In genomic region chr10:92695679-92696605, GRCh38 we compare ENCODE assay signal across 13 cellular contexts. TPM values are rescaled to one million over a fixed set of nuclear protein-coding genes. Genes with fewer than 3 reads are reported as not detected.
A peak's percentile ranks its signal among the peaks of the same experiment; 100 is the strongest.
DNase-seq lines count a peak whose midpoint lies in the region; ATAC-seq and TF ChIP-seq lines count a peak whose summit lies in the region.
"Had no signal": no experiment of that assay in that cellular context is flagged by ENCODE, and none has a peak within 500 bp of the region (broad histone marks: within the 10 kb centered on the region; RNA-seq: fewer than 3 reads in every experiment).

No MANE protein-coding gene starts in this region.

- TF ChIP-seq POLR2A in body of pancreas (IDR thresholded peaks at IDR 0.05) (peak in 2 of 3 donors; percentile 16 to 28), tibial nerve (IDR thresholded peaks at IDR 0.05) (no peak)

- DNase-seq in HCEC 1CT, result peak; percentile 59
- peak; percentile 39 to 60 (median 50) for DNase-seq in body of pancreas
- DNase-seq in islet precursor cell, result peak; percentile 75
- no peak for DNase-seq in tibial nerve (ENCODE audit: low spot score in 2 of 2)
- DNase-seq in activated effector memory CD4-positive, alpha-beta T cell treated with anti-CD3 and anti-CD28 coated beads, Interleukin-2, amount 50 U/mL, for 16 hours, result no peak
- DNase-seq: activated naive CD4-positive, alpha-beta T cell treated with Interleukin-2 at 50 U/mL for 16 hours; head of caudate nucleus; NCI-H510A treated with DMSO at 0.1 percent for 48 hours; small intestine had no signal

- no peaks in the 10 kb centered on the region for H3K27me3 ChIP-seq in body of pancreas
- H3K27me3 ChIP-seq in tibial nerve, result peaks cover 0 to 96% of the 10 kb centered on the region in 2 donors

- TF ChIP-seq EP300 in tibial nerve (IDR thresholded peaks at IDR 0.05), result no peak

- peaks cover 14% of the 10 kb centered on the region for H3K36me3 Mint-ChIP-seq in stimulated activated memory B cell treated with anti-CD40 and anti-IgM and Interleukin-4, amounts not matched to agents 10 μg/mL and 1 μg/mL and 100 μg/mL, for 72 hours

- H3K27ac ChIP-seq in body of pancreas, result peak overlapping the region; percentile 45 to 92 (median 78)
- no peak overlapping the region for H3K27ac ChIP-seq in tibial nerve
- H3K27ac ChIP-seq: HL-60 had no signal

- ATAC-seq in body of pancreas, result peak; percentile 37
- no peak for ATAC-seq in stimulated activated memory B cell treated with anti-CD40 and anti-IgM and Interleukin-4, amounts not matched to agents 10 μg/mL and 1 μg/mL and 100 μg/mL, for 72 hours
- ATAC-seq in HG03354 (IDR thresholded peaks at IDR 0.05; ENCODE audit: poor library complexity, severe bottlenecking, unreplicated experiment), result no peak
- ATAC-seq in GM18861 (IDR thresholded peaks at IDR 0.05; ENCODE audit: unreplicated experiment), result no peak

- H3K4me3 Mint-ChIP-seq in stimulated activated memory B cell treated with anti-CD40 and anti-IgM and Interleukin-4, amounts not matched to agents 10 μg/mL and 1 μg/mL and 100 μg/mL, for 72 hours, result no peak overlapping the region

- H3K36me3 ChIP-seq in body of pancreas (replicated peaks in 1 of 2; ENCODE audit: insufficient read depth in 1 of 2, low read depth in 2 of 2) (no peaks in the 10 kb centered on the region), tibial nerve (no peaks in the 10 kb centered on the region)

- H3K4me1 Mint-ChIP-seq in stimulated activated memory B cell treated with anti-CD40 and anti-IgM and Interleukin-4, amounts not matched to agents 10 μg/mL and 1 μg/mL and 100 μg/mL, for 72 hours, result peaks cover 68% of the 10 kb centered on the region

- H3K4me3 ChIP-seq in body of pancreas (no peak overlapping the region), tibial nerve (no peak overlapping the region)

- no peaks in the 10 kb centered on the region for H3K27me3 Mint-ChIP-seq in stimulated activated memory B cell treated with anti-CD40 and anti-IgM and Interleukin-4, amounts not matched to agents 10 μg/mL and 1 μg/mL and 100 μg/mL, for 72 hours

- peak overlapping the region; percentile 50 for H3K27ac Mint-ChIP-seq in stimulated activated memory B cell treated with anti-CD40 and anti-IgM and Interleukin-4, amounts not matched to agents 10 μg/mL and 1 μg/mL and 100 μg/mL, for 72 hours

- peaks cover 56% of the 10 kb centered on the region for H3K4me1 ChIP-seq in body of pancreas
- peaks cover 0 to 23% (median 4%) of the 10 kb centered on the region in 4 donors for H3K4me1 ChIP-seq in tibial nerve

- no peak for TF ChIP-seq CTCF in body of pancreas (IDR thresholded peaks at IDR 0.05)
- TF ChIP-seq CTCF in tibial nerve (IDR thresholded peaks at IDR 0.05), result no peak

- 37 to 58% methylated on average over 17 to 60 of the region's 61 CpGs for whole genome bisulfite sequencing in body of pancreas, 2 donors
- 35 to 47% methylated on average over 54 to 61 of the region's 61 CpGs for WGBS in tibial nerve, 2 donors

- intact Hi-C loops in body of pancreas (cut with DNase I), result no loop called here

- H3K9me3 Mint-ChIP-seq in stimulated activated memory B cell treated with anti-CD40 and anti-IgM and Interleukin-4, amounts not matched to agents 10 μg/mL and 1 μg/mL and 100 μg/mL, for 72 hours, result no peaks in the 10 kb centered on the region

- H3K9me3 ChIP-seq in body of pancreas, result no peaks in the 10 kb centered on the region
- H3K9me3 ChIP-seq in tibial nerve, result peaks cover 0 to 4% (median 0%) of the 10 kb centered on the region in 4 donors

RNA-seq across cellular contexts. Expression of gene HHEX, which starts 6.2 kb away (rescaled TPM):
- total RNA-seq in body of pancreas (10 to 100 TPM; 33.5 to 37.9 TPM), tibial nerve (10 to 100 TPM in 1 of 4 donors, 1 to 10 TPM in 3; 6.3 to 16.7 (median 7.5) TPM)

Comparison
In these comparisons a context has a peak if more than half of its experiments do, and no peak if none do; other contexts are left out.
1. DNase-seq: peak in HCEC 1CT (single experiment), body of pancreas (4 of 4) and islet precursor cell (single experiment); none in tibial nerve (0 of 2) and activated effector memory CD4-positive, alpha-beta T cell treated with anti-CD3 and anti-CD28 coated beads, Interleukin-2, amount 50 U/mL, for 16 hours (single experiment).
2. H3K27ac ChIP-seq: peak in body of pancreas (4 of 4); none in tibial nerve (0 of 4).
3. POLR2A ChIP-seq: peak in body of pancreas (2 of 3); none in tibial nerve (0 of 2).